ENCODE assay signal across 1 cellular context in the genomic region with DNA sequence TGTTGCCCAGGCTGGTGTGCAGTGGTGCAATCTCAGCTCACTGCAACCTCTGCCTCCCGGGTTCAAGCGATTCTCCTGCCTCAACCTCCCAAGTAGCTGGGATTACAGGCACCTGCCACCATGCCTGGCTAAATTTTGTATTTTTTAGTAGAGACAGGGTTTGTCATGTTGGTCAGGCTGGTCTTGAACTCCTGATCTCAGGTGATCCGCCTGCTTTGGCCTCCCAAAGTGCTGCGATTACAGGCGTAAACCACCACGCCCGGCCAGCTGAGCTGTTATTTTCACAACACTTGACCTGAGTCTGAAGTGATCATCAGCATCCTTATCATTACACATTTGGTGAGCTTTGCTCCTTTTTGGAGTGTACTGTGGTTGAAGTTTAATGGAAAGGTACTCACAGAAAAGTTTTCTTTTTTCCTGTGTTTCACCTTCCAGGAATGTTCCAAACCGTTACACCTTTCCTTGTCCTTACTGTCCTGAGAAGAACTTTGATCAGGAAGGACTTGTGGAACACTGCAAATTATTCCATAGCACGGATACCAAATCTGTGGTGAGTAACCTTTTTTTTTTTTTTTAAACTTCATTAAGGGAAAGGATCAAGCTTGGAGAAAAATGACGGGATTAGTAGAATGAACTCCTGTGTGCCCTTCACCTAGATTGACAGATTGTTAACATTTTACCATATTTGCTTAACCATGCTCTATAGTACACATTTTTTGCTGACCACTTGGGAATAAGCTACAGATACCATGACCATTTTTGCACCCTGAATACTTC.
TF ChIP-seq lines count a peak whose summit lies in the region.

No MANE protein-coding gene starts in this region.

TF ChIP-seq in IMR-90, 13 proteins besides CTCF, POLR2A, EP300 and RAD21:
- TF ChIP-seq CHD1 (IDR thresholded peaks at IDR 0.05; ENCODE audit: low read depth, low read length) (no peak), FOS (IDR thresholded peaks at IDR 0.05; ENCODE audit: low read depth, low read length) (no peak), RFX5 (IDR thresholded peaks at IDR 0.05; ENCODE audit: low read depth, low read length) (no peak), SMC3 (IDR thresholded peaks at IDR 0.05; ENCODE audit: low read depth, low read length) (no peak)
TF ChIP-seq in IMR-90: peak in this region for 0.
